In the genomic region with DNA sequence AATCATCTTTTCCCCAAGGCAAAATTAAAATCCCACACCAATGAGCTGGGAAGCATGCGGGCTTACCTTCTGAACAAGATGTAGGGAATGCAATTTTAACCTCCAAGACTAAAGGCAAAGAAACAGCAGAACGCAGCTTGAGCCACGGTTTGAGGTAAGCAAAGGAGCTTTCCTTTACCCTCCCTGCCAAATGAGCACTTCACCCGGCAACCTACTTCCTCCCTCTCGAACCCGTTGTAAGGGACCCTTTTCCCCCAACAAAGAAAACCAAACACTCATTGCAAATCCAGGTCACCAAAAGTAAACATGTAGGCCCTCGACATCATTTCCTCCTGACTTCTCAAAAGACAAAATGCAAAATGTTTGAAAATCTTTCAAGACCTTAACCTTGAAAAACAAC, we compare ENCODE assay signal across 21 cellular contexts.
DNase-seq lines count a peak whose midpoint lies in the region; ATAC-seq and TF ChIP-seq lines count a peak whose summit lies in the region.
"Had no signal": no experiment of that assay in that cellular context is flagged by ENCODE, and none has a peak within 500 bp of the region (broad histone marks: within the 10 kb centered on the region; RNA-seq: fewer than 3 reads in every experiment).

No MANE protein-coding gene starts in this region.

- H3K9me3 ChIP-seq in Caco-2 (no peaks in the 10 kb centered on the region), IMR-90 (ENCODE audit: control insufficient read depth, insufficient read depth, low read length) (no peaks in the 10 kb centered on the region), WERI-Rb-1 (ENCODE audit: severe bottlenecking) (peaks cover 3% of the 10 kb centered on the region), mammary epithelial cell (replicated peaks; ENCODE audit: insufficient read depth, low read length) (no peaks in the 10 kb centered on the region), ascending aorta (no peaks in the 10 kb centered on the region)
- H3K9me3 ChIP-seq: adrenal gland, mucosa of descending colon, tibial nerve had no signal

- peak overlapping the region; percentile 55; the same call in 1 of the 2 replicates for H3K4ac ChIP-seq in IMR-90 (ENCODE audit: low read depth, low read length)

- peaks cover 54% of the 10 kb centered on the region for H3K36me3 Mint-ChIP-seq in Caco-2 (ENCODE audit: insufficient read depth, unreplicated experiment)
- H3K36me3 Mint-ChIP-seq in osteocyte (ENCODE audit: unreplicated experiment) = no peaks in the 10 kb centered on the region

- peak overlapping the region; percentile 6; the same call in 1 of the 2 replicates for H2BK120ac ChIP-seq in IMR-90 (ENCODE audit: low read depth, low read length)

- H3K4me3 ChIP-seq in Caco-2 (ENCODE audit: low read depth, low read length) = no peak overlapping the region
- no peak overlapping the region for H3K4me3 ChIP-seq in IMR-90 (ENCODE audit: insufficient read depth, low read depth, low read length)
- H3K4me3 ChIP-seq in WERI-Rb-1 (ENCODE audit: low read depth, low read length) = no peak overlapping the region
- H3K4me3 ChIP-seq in mammary epithelial cell (replicated peaks in 1 of 3; ENCODE audit: insufficient read depth in 1 of 3, low read depth in 2 of 3, low read length in 3 of 3) = no peak overlapping the region
- H3K4me3 ChIP-seq in ascending aorta = no peak overlapping the region
- H3K4me3 ChIP-seq: adrenal gland, cardiac muscle cell, mucosa of descending colon, tibial nerve had no signal

- H3K27me3 ChIP-seq in Caco-2 (replicated peaks; ENCODE audit: control insufficient read depth, insufficient read depth, low read length) = no peaks in the 10 kb centered on the region
- no peaks in the 10 kb centered on the region for H3K27me3 ChIP-seq in IMR-90 (ENCODE audit: control insufficient read depth, insufficient read depth, low read length)
- H3K27me3 ChIP-seq in WERI-Rb-1 (ENCODE audit: insufficient read depth, low read depth, severe bottlenecking) = no peaks in the 10 kb centered on the region
- no peaks in the 10 kb centered on the region for H3K27me3 ChIP-seq in mammary epithelial cell (ENCODE audit: insufficient read depth, low read length)
- no peaks in the 10 kb centered on the region for H3K27me3 ChIP-seq in ascending aorta
- H3K27me3 ChIP-seq: adrenal gland, cardiac muscle cell, tibial nerve had no signal

- no CpG with 5 or more reads among the region's 7 CpGs for WGBS in IMR-90 (ENCODE audit: extremely low coverage in 2 of 2, insufficient read length in 1 of 2), 2 experiments
- 98% methylated on average over 6 of the region's 7 CpGs for WGBS in mammary epithelial cell (ENCODE audit: low coverage, missing lambda C conversion rate)

- peak overlapping the region; percentile 42; the same call in 1 of the 3 replicates for H2BK15ac ChIP-seq in IMR-90 (ENCODE audit: low read depth, low read length)

- peak overlapping the region; percentile 20 for H3K27ac Mint-ChIP-seq in Caco-2 (ENCODE audit: unreplicated experiment)
- H3K27ac Mint-ChIP-seq in osteocyte (ENCODE audit: unreplicated experiment) = no peak overlapping the region
- H3K27ac Mint-ChIP-seq: activated CD8-positive, alpha-beta T cell treated with anti-CD3 and anti-CD28 coated beads for 36 hours had no signal

- H3K36me3 ChIP-seq in Caco-2 (ENCODE audit: control insufficient read depth, insufficient read depth, low read length) = no peaks in the 10 kb centered on the region; the same call in 1 of the 2 replicates
- H3K36me3 ChIP-seq in IMR-90 (ENCODE audit: control insufficient read depth, insufficient read depth, low read length) = peaks cover 27% of the 10 kb centered on the region
- peaks cover 9% of the 10 kb centered on the region for H3K36me3 ChIP-seq in WERI-Rb-1
- no peaks in the 10 kb centered on the region for H3K36me3 ChIP-seq in mammary epithelial cell (ENCODE audit: insufficient read depth, low read length)
- H3K36me3 ChIP-seq in ascending aorta = no peaks in the 10 kb centered on the region
- H3K36me3 ChIP-seq: adrenal gland, cardiac muscle cell, tibial nerve had no signal

- TF ChIP-seq CTCF in Caco-2 (IDR thresholded peaks at IDR 0.05; ENCODE audit: insufficient read depth in 1 of 2, low read depth in 1 of 2, low read length in 1 of 2, severe bottlenecking in 1 of 2, unreplicated experiment in 1 of 2) = no peak
- TF ChIP-seq CTCF in IMR-90 (conservative IDR thresholded peaks at IDR 0.05; ENCODE audit: low read depth, low read length) = no peak
- TF ChIP-seq CTCF in osteocyte (IDR thresholded peaks at IDR 0.05) = no peak
- TF ChIP-seq CTCF in WERI-Rb-1 (IDR thresholded peaks at IDR 0.05; ENCODE audit: low read depth, low read length) = no peak
- no peak for TF ChIP-seq CTCF in mammary epithelial cell (conservative IDR thresholded peaks at IDR 0.05 in 1 of 2, IDR thresholded peaks at IDR 0.05 in 1 of 2; ENCODE audit: extremely low read depth in 1 of 2, insufficient read depth in 1 of 2, low read depth in 1 of 2, low read length in 2 of 2)
- no peak for TF ChIP-seq CTCF in ascending aorta (IDR thresholded peaks at IDR 0.05)

- H3K4me1 Mint-ChIP-seq in Caco-2 (ENCODE audit: low read depth, unreplicated experiment) (peaks cover 8% of the 10 kb centered on the region), osteocyte (ENCODE audit: unreplicated experiment) (peaks cover 14% of the 10 kb centered on the region)

- peak overlapping the region; percentile 4 to 41; a peak in 3 of 4 replicates for H4K8ac ChIP-seq in IMR-90 (ENCODE audit: low read depth in 2 of 2, low read length in 2 of 2)

- peak overlapping the region; percentile 12 for H3K14ac ChIP-seq in IMR-90 (replicated peaks; ENCODE audit: low read depth, low read length)

- H2AFZ ChIP-seq in IMR-90 (replicated peaks; ENCODE audit: low read length, poor library complexity) = no peak overlapping the region
- no peak overlapping the region for H2AFZ ChIP-seq in mammary epithelial cell (ENCODE audit: low read depth, low read length)

- CTCF ChIA-PET in Caco-2 (lab: Charles Lee) = no interaction called here
- CTCF ChIA-PET in IMR-90 (lab: Yijun Ruan, JAX) = no interaction called here
- CTCF ChIA-PET in mammary epithelial cell (lab: Charles Lee; ENCODE audit: low non-redundant PET) = no interaction called here

- no peak for ATAC-seq in IMR-90 (ENCODE audit: low read depth)
- ATAC-seq: activated CD8-positive, alpha-beta T cell treated with anti-CD3 and anti-CD28 coated beads for 36 hours; stimulated activated naive CD8-positive, alpha-beta T cell treated with anti-CD3 and anti-CD28 coated beads, Interleukin-15, amount 100 ng/mL, for 72 hours had no signal

- TF ChIP-seq RAD21 in IMR-90 (IDR thresholded peaks at IDR 0.05; ENCODE audit: low read length) = no peak

- H3K4me2 ChIP-seq in IMR-90 (ENCODE audit: low read depth, low read length) (peak overlapping the region; percentile 12; the same call in 1 of the 2 replicates), mammary epithelial cell (ENCODE audit: insufficient read depth, low read depth, low read length) (no peak overlapping the region)

- in situ Hi-C loops in IMR-90 (cut with MboI; ENCODE audit: low sequenced_read_pairs) = no loop called here
- in situ Hi-C loops in mammary epithelial cell (cut with MboI; ENCODE audit: low sequenced_read_pairs in 2 of 2) = no loop called here

- H4K91ac ChIP-seq in IMR-90 (ENCODE audit: insufficient read depth, low read depth, low read length) = no peak overlapping the region

- no peaks in the 10 kb centered on the region for H3K27me3 Mint-ChIP-seq in Caco-2 (ENCODE audit: insufficient read depth, unreplicated experiment)
- no peaks in the 10 kb centered on the region for H3K27me3 Mint-ChIP-seq in osteocyte (ENCODE audit: unreplicated experiment)
- H3K27me3 Mint-ChIP-seq: activated CD8-positive, alpha-beta T cell treated with anti-CD3 and anti-CD28 coated beads for 36 hours; stimulated activated naive CD8-positive, alpha-beta T cell treated with anti-CD3 and anti-CD28 coated beads, Interleukin-15, amount 100 ng/mL, for 72 hours had no signal

- peak overlapping the region; percentile 38; the same call in 1 of the 2 replicates for H4K5ac ChIP-seq in IMR-90 (ENCODE audit: low read depth, low read length)

- H3K9me1 ChIP-seq in IMR-90 (ENCODE audit: insufficient read depth, low read length) = peaks cover 31% of the 10 kb centered on the region

- no peak for DNase-seq in Caco-2
- no peak for DNase-seq in IMR-90
- DNase-seq in dermis blood vessel endothelial cell = peak; percentile 8
- peak; percentile 19 for DNase-seq in osteocyte (ENCODE audit: extremely low spot score, unreplicated experiment)
- no peak for DNase-seq in WERI-Rb-1
- DNase-seq in mammary epithelial cell = no peak
- no peak for DNase-seq in ascending aorta (ENCODE audit: low spot score in 2 of 2)
- no peak for DNase-seq in stimulated activated CD8-positive, alpha-beta memory T cell treated with anti-CD3 and anti-CD28 coated beads, Interleukin-4, amount 100 ng/mL, for 48 hours
- DNase-seq: activated CD8-positive, alpha-beta T cell treated with anti-CD3 and anti-CD28 coated beads for 36 hours; adrenal gland; immature natural killer cell; mucosa of descending colon; NCI-H1436; NCI-H2107; NCI-H524 treated with DMSO at 0.1 percent for 48 hours; small intestine; stimulated activated CD4-positive, alpha-beta T cell treated with anti-CD3 and anti-CD28 coated beads, Interleukin-2, amount 100 ng/mL, for 24 hours; stimulated activated naive CD8-positive, alpha-beta T cell treated with anti-CD3 and anti-CD28 coated beads, Interleukin-15, amount 100 ng/mL, for 72 hours; T1000 had no signal

- BruUV-seq in Caco-2 (replicated peaks; lab: Mats Ljungman, UMichigan) (no TSS peak), IMR-90 (replicated peaks; lab: Mats Ljungman, UMichigan) (no TSS peak), mammary epithelial cell (replicated peaks; lab: Mats Ljungman, UMichigan) (no TSS peak)

- peaks cover 57 to 78% of the 10 kb centered on the region in 2 experiments for H3K79me1 ChIP-seq in IMR-90 (ENCODE audit: low read depth in 1 of 2, low read length in 2 of 2)

- dilution Hi-C loops in IMR-90 (cut with HindIII; ENCODE audit: low sequenced_read_pairs, unreplicated experiment) (no loop called here), mammary epithelial cell (cut with HindIII; ENCODE audit: low sequenced_read_pairs) (no loop called here)

- peak overlapping the region; percentile 51 for H3K18ac ChIP-seq in IMR-90 (ENCODE audit: low read depth, low read length)

- peak overlapping the region; percentile 11; the same call in 1 of the 2 replicates for H3K23ac ChIP-seq in IMR-90 (ENCODE audit: low read depth, low read length)

- no peak overlapping the region for H2BK5ac ChIP-seq in IMR-90 (ENCODE audit: low read depth, low read length, poor library complexity, severe bottlenecking)

- H2BK20ac ChIP-seq in IMR-90 (ENCODE audit: low read depth, low read length) = no peak overlapping the region

- peaks cover 12% of the 10 kb centered on the region for H4K20me1 ChIP-seq in IMR-90 (ENCODE audit: insufficient read depth, low read length)
- H4K20me1 ChIP-seq in mammary epithelial cell (ENCODE audit: insufficient read depth, low read length) = no peaks in the 10 kb centered on the region

- H3K4me1 ChIP-seq in Caco-2 (no peaks in the 10 kb centered on the region), IMR-90 (ENCODE audit: control insufficient read depth, insufficient read depth, low read length) (peaks cover 23% of the 10 kb centered on the region), mammary epithelial cell (ENCODE audit: insufficient read depth, low read length) (no peaks in the 10 kb centered on the region), ascending aorta (no peaks in the 10 kb centered on the region)
- H3K4me1 ChIP-seq: adrenal gland, tibial nerve had no signal

- no peak overlapping the region for H2AK9ac ChIP-seq in IMR-90 (replicated peaks; ENCODE audit: low read depth, low read length, poor library complexity)

- H3K9ac ChIP-seq in IMR-90 (ENCODE audit: low read depth, low read length) (no peak overlapping the region), mammary epithelial cell (ENCODE audit: insufficient read depth, low read length) (no peak overlapping the region)

- H3K27ac ChIP-seq in IMR-90 (ENCODE audit: insufficient read depth, low read length) (peak overlapping the region; percentile 57; the same call in 1 of the 2 replicates), WERI-Rb-1 (no peak overlapping the region), mammary epithelial cell (ENCODE audit: insufficient read depth, low read depth, low read length) (no peak overlapping the region), ascending aorta (no peak overlapping the region)
- H3K27ac ChIP-seq: adrenal gland, cardiac muscle cell, tibial nerve had no signal

- H3K4me3 Mint-ChIP-seq in Caco-2 (ENCODE audit: unreplicated experiment) = no peak overlapping the region
- H3K4me3 Mint-ChIP-seq in osteocyte (ENCODE audit: unreplicated experiment) = no peak overlapping the region
- H3K4me3 Mint-ChIP-seq: activated CD8-positive, alpha-beta T cell treated with anti-CD3 and anti-CD28 coated beads for 36 hours; immature natural killer cell; stimulated activated naive CD8-positive, alpha-beta T cell treated with anti-CD3 and anti-CD28 coated beads, Interleukin-15, amount 100 ng/mL, for 72 hours had no signal

- intact Hi-C loops in Caco-2 (cut with micrococcal nuclease; ENCODE audit: unreplicated experiment) = no loop called here
- intact Hi-C loops in IMR-90 (cut with micrococcal nuclease) = no loop called here
- intact Hi-C loops in mammary epithelial cell (cut with micrococcal nuclease) = no loop called here
- intact Hi-C loops in ascending aorta (cut with DNase I) = no loop called here

- POLR2A ChIA-PET in Caco-2 (lab: Charles Lee) (no interaction called here), IMR-90 (lab: Charles Lee; ENCODE audit: unreplicated experiment) (no interaction called here)

- H3K9me3 Mint-ChIP-seq in Caco-2 (ENCODE audit: unreplicated experiment) (no peaks in the 10 kb centered on the region), osteocyte (ENCODE audit: unreplicated experiment) (no peaks in the 10 kb centered on the region)
- H3K9me3 Mint-ChIP-seq: activated CD8-positive, alpha-beta T cell treated with anti-CD3 and anti-CD28 coated beads for 36 hours; immature natural killer cell; stimulated activated naive CD8-positive, alpha-beta T cell treated with anti-CD3 and anti-CD28 coated beads, Interleukin-15, amount 100 ng/mL, for 72 hours had no signal

- H2AK5ac ChIP-seq in IMR-90 (ENCODE audit: low read depth, low read length) = peak overlapping the region; percentile 31; the same call in 1 of the 2 replicates

- no peak overlapping the region for H3K56ac ChIP-seq in IMR-90 (ENCODE audit: extremely low read depth, insufficient read depth, low read length)

- no peaks in the 10 kb centered on the region for H3K79me2 ChIP-seq in mammary epithelial cell (ENCODE audit: insufficient read depth, low read length)

- TF ChIP-seq POLR2A in IMR-90 (IDR thresholded peaks at IDR 0.05; ENCODE audit: low read depth, low read length) = no peak

Comparison
In these comparisons a context has a peak if more than half of its experiments do, and no peak if none do; other contexts are left out.
1. DNase-seq: peak in dermis blood vessel endothelial cell (single experiment) and osteocyte (single experiment); none in Caco-2 (0 of 2), IMR-90 (single experiment), WERI-Rb-1 (single experiment), mammary epithelial cell (single experiment), ascending aorta (0 of 2) and stimulated activated CD8-positive, alpha-beta memory T cell treated with anti-CD3 and anti-CD28 coated beads, Interleukin-4, amount 100 ng/mL, for 48 hours (single experiment).